In the genomic region with DNA sequence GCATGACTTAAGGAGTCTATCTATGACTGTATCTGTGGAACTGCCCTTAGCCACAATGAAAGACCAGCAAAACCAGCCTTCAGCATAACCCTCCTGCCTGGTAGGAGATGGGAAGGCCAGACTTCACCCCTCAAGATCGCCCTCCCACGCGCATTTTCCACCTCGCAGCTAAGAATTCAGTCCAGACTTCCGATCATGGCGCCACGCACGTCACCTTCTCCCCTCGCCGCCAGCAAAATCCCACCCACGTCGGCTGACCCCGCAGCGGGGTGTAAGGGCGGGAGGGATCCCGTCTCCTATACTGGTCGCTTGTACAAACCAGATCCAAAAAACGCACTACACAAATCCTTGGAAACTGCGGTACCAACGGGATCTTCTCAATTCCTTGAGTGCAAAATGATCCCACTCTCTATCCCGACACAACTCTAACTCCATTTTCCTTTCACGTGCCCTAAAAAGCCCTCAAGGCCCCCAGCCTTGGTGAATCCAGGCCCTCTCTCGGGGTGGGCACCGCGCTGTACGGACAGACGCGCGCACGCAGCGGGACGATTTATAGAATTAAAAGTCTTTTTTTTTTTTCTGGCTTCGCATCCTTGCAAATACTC, we compare ENCODE assay signal across 8 cellular contexts. TPM values are rescaled to one million over a fixed set of nuclear protein-coding genes. Genes with fewer than 3 reads are reported as not detected.
DNase-seq lines count a peak whose midpoint lies in the region; ATAC-seq, FAIRE-seq and TF ChIP-seq lines count a peak whose summit lies in the region.

No MANE protein-coding gene starts in this region.

- in situ Hi-C loops in Caki2 (cut with HindIII; ENCODE audit: low pct_unique_long_range_greater_than_20kb, low sequenced_read_pairs) = no loop called here

- WGBS in small intestine, 3 donors = 1% methylated on average over 33 of the region's 33 CpGs

- H3K4me3 ChIP-seq in KMS-11 (IDR thresholded peaks at IDR 0.05; ENCODE audit: insufficient read depth, low read depth, low read length) (no peak overlapping the region), small intestine (ENCODE audit: low read depth in 1 of 2, low read length in 2 of 2) (peak overlapping the region; percentile 79 to 91)

- H3K36me3 ChIP-seq in KMS-11 (ENCODE audit: insufficient read depth) (no peaks in the 10 kb centered on the region), small intestine (ENCODE audit: control insufficient read depth in 2 of 2, insufficient read depth in 2 of 2, low read length in 2 of 2) (no peaks in the 10 kb centered on the region)

- H3K27me3 ChIP-seq in KMS-11 (ENCODE audit: insufficient read depth, low read depth) = no peaks in the 10 kb centered on the region
- H3K27me3 ChIP-seq in small intestine (ENCODE audit: control insufficient read depth in 2 of 2, insufficient read depth in 2 of 2, low read length in 2 of 2) = no peaks in the 10 kb centered on the region

- no peak overlapping the region for H3K27ac ChIP-seq in KMS-11
- H3K27ac ChIP-seq in VCaP = peak overlapping the region; percentile 97
- peak overlapping the region in 1 of 2 donors; percentile 99 for H3K27ac ChIP-seq in small intestine (ENCODE audit: low read depth in 1 of 2, low read length in 1 of 2)

- no peaks in the 10 kb centered on the region for H3K79me2 ChIP-seq in KMS-11 (ENCODE audit: insufficient read depth, low read depth)

- TF ChIP-seq CTCF in KMS-11 (conservative IDR thresholded peaks at IDR 0.05; ENCODE audit: low read depth, low read length) (no peak), VCaP (conservative IDR thresholded peaks at IDR 0.05) (no peak)

- peak overlapping the region; percentile 92 for H2AFZ ChIP-seq in KMS-11 (ENCODE audit: low read depth)

- no peak for FAIRE-seq in small intestine (lab: Jason Lieb, UNC)

- no peaks in the 10 kb centered on the region for H4K20me1 ChIP-seq in KMS-11 (ENCODE audit: insufficient read depth)

- H3K4me2 ChIP-seq in KMS-11 = peak overlapping the region; percentile 91

- H3K9ac ChIP-seq in KMS-11 = peak overlapping the region; percentile 64; the same call in 1 of the 2 replicates

- H3K9me3 ChIP-seq in small intestine (ENCODE audit: control insufficient read depth, low read depth) = no peaks in the 10 kb centered on the region

- DNase-seq in Caki2 (ENCODE audit: low read depth) (peak; percentile 71), islet precursor cell (peak; percentile 91), small intestine (peak; percentile 21)
- peak; percentile 12 for DNase-seq in central memory CD4-positive, alpha-beta T cell

- H3K4me1 ChIP-seq in KMS-11 (ENCODE audit: low read depth, poor library complexity, severe bottlenecking) (peaks cover 31% of the 10 kb centered on the region), small intestine (ENCODE audit: control insufficient read depth in 2 of 2, insufficient read depth in 1 of 2, low read depth in 1 of 2, low read length in 1 of 2) (peaks cover 2% of the 10 kb centered on the region in 2 donors)

- ATAC-seq in HG03469 (IDR thresholded peaks at IDR 0.05; ENCODE audit: unreplicated experiment) (no peak), HG03196 (IDR thresholded peaks at IDR 0.05; ENCODE audit: unreplicated experiment) (no peak)

RNA-seq across cellular contexts. Expression of gene BMPR2, which starts 1.0 kb away (rescaled TPM):
- 9.8 and 15.0 TPM in 2 replicates for total RNA-seq in Caki2 (2014; rRNA removed; shearing (Covaris generic); ENCODE audit: low replicate concordance)
- 10 to 100 TPM in 1 of 3 donors, 1 to 10 TPM in 2; 2.2 to 10.5 (median 2.5) TPM for polyA plus RNA-seq in small intestine

Comparison
In these comparisons a context has a peak if more than half of its experiments do, and no peak if none do; other contexts are left out.
1. DNase-seq: peak in every context shown above with its lines; median percentile 91 in islet precursor cell; 71 in Caki2; 21 in small intestine; 12 in central memory CD4-positive, alpha-beta T cell.